In the genomic region with DNA sequence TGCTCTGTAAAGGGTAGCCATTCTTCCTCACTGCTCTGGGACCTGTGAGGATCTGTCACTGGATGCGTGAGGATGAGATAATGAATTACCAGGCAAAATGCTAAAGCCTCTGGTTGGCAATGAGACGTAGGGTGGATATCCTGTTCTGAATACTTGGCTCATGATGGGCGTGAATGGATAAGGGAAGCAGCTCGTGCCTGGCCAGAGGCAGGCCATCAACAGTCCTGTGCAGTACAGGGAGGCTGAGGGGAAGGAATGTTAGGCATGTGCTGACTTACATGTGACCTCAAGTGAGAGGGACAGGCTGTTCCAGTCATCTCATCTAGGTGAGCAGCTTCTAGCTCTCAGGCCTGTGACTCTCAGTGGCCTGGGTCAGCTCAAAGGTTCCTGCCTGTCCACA, we compare ENCODE assay signal across 14 cellular contexts.
DNase-seq lines count a peak whose midpoint lies in the region; ATAC-seq, FAIRE-seq and TF ChIP-seq lines count a peak whose summit lies in the region.
"Had no signal": no experiment of that assay in that cellular context is flagged by ENCODE, and none has a peak within 500 bp of the region (broad histone marks: within the 10 kb centered on the region; RNA-seq: fewer than 3 reads in every experiment).

No MANE protein-coding gene starts in this region.

- H3K4me3 ChIP-seq in epithelial cell of proximal tubule (ENCODE audit: low read depth, low read length) (no peak overlapping the region), HepG2 (replicated peaks in 1 of 3; ENCODE audit: insufficient read depth in 1 of 3, low read depth in 2 of 3, low read length in 3 of 3) (no peak overlapping the region)
- H3K4me3 ChIP-seq in naive thymus-derived CD4-positive, alpha-beta T cell (ENCODE audit: low read length) = no peak overlapping the region
- H3K4me3 ChIP-seq: K562 had no signal

- peaks cover 0 to 4% of the 10 kb centered on the region in 2 experiments; a peak in 1 of 5 replicates for H3K27me3 ChIP-seq in HepG2 (ENCODE audit: control insufficient read depth in 1 of 2, insufficient read depth in 2 of 2, low read length in 2 of 2)
- no peaks in the 10 kb centered on the region for H3K27me3 ChIP-seq in naive thymus-derived CD4-positive, alpha-beta T cell (ENCODE audit: control insufficient read depth in 2 of 2, insufficient read depth in 2 of 2, low read length in 2 of 2)

- CTCF ChIA-PET in MCF 10A (lab: Yijun Ruan, JAX) (no interaction called here), HepG2 (lab: Yijun Ruan, JAX; ENCODE audit: low intra/inter-chr PET ratio, low total read pairs) (no interaction called here)
- CTCF ChIA-PET in activated CD4-positive, alpha-beta memory T cell treated with anti-CD3 and anti-CD28 coated beads, Interleukin-2, amount 10 ng/mL, durations not matched to agents 7 days and 5 days (lab: Charles Lee) = no interaction called here
- CTCF ChIA-PET in naive thymus-derived CD4-positive, alpha-beta T cell (lab: Charles Lee) = no interaction called here

- in situ Hi-C loops in T47D (cut with HindIII; ENCODE audit: low pct_unique_long_range_greater_than_20kb, low sequenced_read_pairs) = no loop called here
- in situ Hi-C loops in HepG2 (cut with HindIII; ENCODE audit: extremely low pct_ligation_motif_present, low pct_unique_long_range_greater_than_20kb) = no loop called here

- TF ChIP-seq RAD21 in HepG2 (CRISPR knock-in tag; IDR thresholded peaks at IDR 0.05) = no peak

- H3K9me3 Mint-ChIP-seq in MCF 10A (ENCODE audit: unreplicated experiment) = peaks cover 8% of the 10 kb centered on the region
- peaks cover 4% of the 10 kb centered on the region for H3K9me3 Mint-ChIP-seq in activated CD4-positive, alpha-beta memory T cell treated with anti-CD3 and anti-CD28 coated beads, Interleukin-2, amount 10 ng/mL, durations not matched to agents 7 days and 5 days
- H3K9me3 Mint-ChIP-seq in naive thymus-derived CD4-positive, alpha-beta T cell = peaks cover 0 to 12% (median 4%) of the 10 kb centered on the region in 11 donors

- H3K27me3 Mint-ChIP-seq in MCF 10A (ENCODE audit: insufficient read depth, unreplicated experiment) = peaks cover 11% of the 10 kb centered on the region
- H3K27me3 Mint-ChIP-seq in activated CD4-positive, alpha-beta memory T cell treated with anti-CD3 and anti-CD28 coated beads, Interleukin-2, amount 10 ng/mL, durations not matched to agents 7 days and 5 days = peaks cover 21% of the 10 kb centered on the region
- H3K27me3 Mint-ChIP-seq in naive thymus-derived CD4-positive, alpha-beta T cell = peaks cover 7 to 38% (median 19%) of the 10 kb centered on the region in 5 donors

- TF ChIP-seq POLR2A in HepG2 (IDR thresholded peaks at IDR 0.05; ENCODE audit: insufficient read depth in 1 of 2, low read depth in 2 of 2, low read length in 2 of 2) = no peak

- WGBS in HepG2 (ENCODE audit: low lambda C conversion rate) = 16% methylated on average over 4 of the region's 4 CpGs

- POLR2A ChIA-PET in MCF 10A (lab: Yijun Ruan, JAX) (no interaction called here), HepG2 (lab: Yijun Ruan, JAX) (no interaction called here)
- POLR2A ChIA-PET in activated CD4-positive, alpha-beta memory T cell treated with anti-CD3 and anti-CD28 coated beads, Interleukin-2, amount 10 ng/mL, durations not matched to agents 7 days and 5 days (lab: Charles Lee) = no interaction called here
- POLR2A ChIA-PET in naive thymus-derived CD4-positive, alpha-beta T cell (lab: Charles Lee) = no interaction called here

- H3K4me1 Mint-ChIP-seq in MCF 10A (ENCODE audit: insufficient read depth, unreplicated experiment) = peaks cover 7% of the 10 kb centered on the region
- peaks cover 2% of the 10 kb centered on the region for H3K4me1 Mint-ChIP-seq in activated CD4-positive, alpha-beta memory T cell treated with anti-CD3 and anti-CD28 coated beads, Interleukin-2, amount 10 ng/mL, durations not matched to agents 7 days and 5 days
- H3K4me1 Mint-ChIP-seq in naive thymus-derived CD4-positive, alpha-beta T cell = peaks cover 0 to 8% (median 0%) of the 10 kb centered on the region in 7 donors

- no peaks in the 10 kb centered on the region for H4K20me1 ChIP-seq in HepG2 (ENCODE audit: insufficient read depth, low read length)

- H3K9me3 ChIP-seq in HepG2 (ENCODE audit: low read length) = no peaks in the 10 kb centered on the region
- no peaks in the 10 kb centered on the region for H3K9me3 ChIP-seq in naive thymus-derived CD4-positive, alpha-beta T cell (ENCODE audit: control insufficient read depth in 2 of 3, low read length in 3 of 3)

- no peak for FAIRE-seq in HepG2 (lab: Jason Lieb, UNC)
- FAIRE-seq: A204.1, endothelial cell of umbilical vein, K562 had no signal

- no peaks in the 10 kb centered on the region for H3K4me1 ChIP-seq in HepG2 (ENCODE audit: insufficient read depth, low read length)
- H3K4me1 ChIP-seq in naive thymus-derived CD4-positive, alpha-beta T cell (ENCODE audit: control insufficient read depth in 2 of 2, insufficient read depth in 2 of 2, low read length in 2 of 2) = no peaks in the 10 kb centered on the region

- no peak overlapping the region for H3K27ac Mint-ChIP-seq in MCF 10A (ENCODE audit: low read depth, unreplicated experiment)
- no peak overlapping the region for H3K27ac Mint-ChIP-seq in activated CD4-positive, alpha-beta memory T cell treated with anti-CD3 and anti-CD28 coated beads, Interleukin-2, amount 10 ng/mL, durations not matched to agents 7 days and 5 days
- H3K27ac Mint-ChIP-seq in naive thymus-derived CD4-positive, alpha-beta T cell = no peak overlapping the region
- H3K27ac Mint-ChIP-seq: activated CD8-positive, alpha-beta T cell treated with anti-CD3 and anti-CD28 coated beads, Interleukin-2, amount 10 ng/mL, durations not matched to agents 7 days and 5 days; activated naive CD8-positive, alpha-beta T cell treated with anti-CD3 and anti-CD28 coated beads for 36 hours had no signal

- TF ChIP-seq CTCF in MCF 10A (IDR thresholded peaks at IDR 0.05; ENCODE audit: unreplicated experiment) (no peak), epithelial cell of proximal tubule (conservative IDR thresholded peaks at IDR 0.05; ENCODE audit: low read depth, low read length) (no peak), HepG2 (CRISPR knock-in tag; IDR thresholded peaks at IDR 0.05) (no peak)

- no peak overlapping the region for H3K27ac ChIP-seq in HepG2 (ENCODE audit: extremely low read length, insufficient read depth, low read length)
- no peak overlapping the region for H3K27ac ChIP-seq in naive thymus-derived CD4-positive, alpha-beta T cell (ENCODE audit: low read depth, low read length)

- no TSS peak for BruUV-seq in MCF 10A (replicated peaks; lab: Mats Ljungman, UMichigan)
- no TSS peak for BruUV-seq in HepG2 (replicated peaks; lab: Mats Ljungman, UMichigan)

- H3K36me3 Mint-ChIP-seq in MCF 10A (ENCODE audit: insufficient read depth, unreplicated experiment) = peaks cover 4% of the 10 kb centered on the region
- peaks cover 2% of the 10 kb centered on the region for H3K36me3 Mint-ChIP-seq in activated CD4-positive, alpha-beta memory T cell treated with anti-CD3 and anti-CD28 coated beads, Interleukin-2, amount 10 ng/mL, durations not matched to agents 7 days and 5 days (ENCODE audit: low read depth)
- H3K36me3 Mint-ChIP-seq in naive thymus-derived CD4-positive, alpha-beta T cell = peaks cover 0 to 8% (median 0%) of the 10 kb centered on the region in 5 donors
- H3K36me3 Mint-ChIP-seq: activated naive CD8-positive, alpha-beta T cell treated with anti-CD3 and anti-CD28 coated beads for 36 hours had no signal

- no peak overlapping the region for H2AFZ ChIP-seq in HepG2 (ENCODE audit: low read length)

- H3K4me2 ChIP-seq in HepG2 (ENCODE audit: low read depth, low read length) = no peak overlapping the region

- no peaks in the 10 kb centered on the region for H3K36me3 ChIP-seq in HepG2 (replicated peaks in 1 of 2; ENCODE audit: control insufficient read depth in 1 of 2, insufficient read depth in 2 of 2, low read length in 2 of 2)
- no peaks in the 10 kb centered on the region for H3K36me3 ChIP-seq in naive thymus-derived CD4-positive, alpha-beta T cell (ENCODE audit: control insufficient read depth in 2 of 3, insufficient read depth in 3 of 3, low read length in 3 of 3)

- DNase-seq in T47D (ENCODE audit: low read depth in 1 of 2, low spot score in 1 of 2) = peak; percentile 20 to 81
- no peak for DNase-seq in MCF 10A (ENCODE audit: unreplicated experiment)
- DNase-seq in epithelial cell of proximal tubule (ENCODE audit: low read depth) = peak; percentile 23
- no peak for DNase-seq in HepG2 (ENCODE audit: low spot score)
- no peak for DNase-seq in activated CD4-positive, alpha-beta memory T cell treated with anti-CD3 and anti-CD28 coated beads, Interleukin-2, amount 10 ng/mL, durations not matched to agents 7 days and 5 days
- DNase-seq in naive thymus-derived CD4-positive, alpha-beta T cell = no peak
- DNase-seq in SHP77 treated with DMSO at 0.1 percent for 48 hours (lab: John Stamatoyannopoulos, UW) = no peak
- no peak for DNase-seq in cerebellar nuclear complex (lab: John Stamatoyannopoulos, UW)
- DNase-seq: activated CD8-positive, alpha-beta T cell treated with anti-CD3 and anti-CD28 coated beads, Interleukin-2, amount 10 ng/mL, durations not matched to agents 7 days and 5 days; activated naive CD8-positive, alpha-beta T cell treated with anti-CD3 and anti-CD28 coated beads for 36 hours; SIG-M5 had no signal

- no peak for TF ChIP-seq EP300 in HepG2 (IDR thresholded peaks at IDR 0.05; ENCODE audit: low read depth in 2 of 2, low read length in 2 of 2)
- TF ChIP-seq EP300 in HepG2 (CRISPR knock-in tag; IDR thresholded peaks at IDR 0.05; ENCODE audit: borderline replicate concordance) = no peak

- no peaks in the 10 kb centered on the region for H3K79me2 ChIP-seq in HepG2 (ENCODE audit: insufficient read depth, low read length)

- H3K9ac ChIP-seq in HepG2 (ENCODE audit: insufficient read depth, low read depth, low read length) = no peak overlapping the region

- peak; percentile 59 for ATAC-seq in HepG2
- no peak for ATAC-seq in naive thymus-derived CD4-positive, alpha-beta T cell
- ATAC-seq: activated CD8-positive, alpha-beta T cell treated with anti-CD3 and anti-CD28 coated beads, Interleukin-2, amount 10 ng/mL, durations not matched to agents 7 days and 5 days; K562 had no signal

- intact Hi-C loops in MCF 10A (cut with micrococcal nuclease) (no loop called here), HepG2 (cut with micrococcal nuclease; ENCODE audit: unreplicated experiment) (no loop called here)
- intact Hi-C loops in naive thymus-derived CD4-positive, alpha-beta T cell (cut with micrococcal nuclease) = no loop called here

- H3K4me3 Mint-ChIP-seq in MCF 10A (ENCODE audit: unreplicated experiment) = no peak overlapping the region
- no peak overlapping the region for H3K4me3 Mint-ChIP-seq in activated CD4-positive, alpha-beta memory T cell treated with anti-CD3 and anti-CD28 coated beads, Interleukin-2, amount 10 ng/mL, durations not matched to agents 7 days and 5 days
- no peak overlapping the region for H3K4me3 Mint-ChIP-seq in naive thymus-derived CD4-positive, alpha-beta T cell
- H3K4me3 Mint-ChIP-seq: activated CD8-positive, alpha-beta T cell treated with anti-CD3 and anti-CD28 coated beads, Interleukin-2, amount 10 ng/mL, durations not matched to agents 7 days and 5 days; activated naive CD8-positive, alpha-beta T cell treated with anti-CD3 and anti-CD28 coated beads for 36 hours had no signal

TF ChIP-seq in HepG2, 621 proteins besides CTCF, POLR2A, EP300 and RAD21 (continues in another document):
- TF ChIP-seq ZNF572 (CRISPR knock-in tag; IDR thresholded peaks at IDR 0.05) = no peak
- TF ChIP-seq TEAD3 (CRISPR knock-in tag; optimal IDR thresholded peaks at IDR 0.05; ENCODE audit: borderline replicate concordance) = peak; percentile 31

Comparison
In these comparisons a context has a peak if more than half of its experiments do, and no peak if none do; other contexts are left out.
1. DNase-seq: peak in T47D (2 of 2) and epithelial cell of proximal tubule (single experiment); none in MCF 10A (single experiment), HepG2 (single experiment), activated CD4-positive, alpha-beta memory T cell treated with anti-CD3 and anti-CD28 coated beads, Interleukin-2, amount 10 ng/mL, durations not matched to agents 7 days and 5 days (single experiment), naive thymus-derived CD4-positive, alpha-beta T cell (0 of 9), SHP77 treated with DMSO at 0.1 percent for 48 hours (single experiment) and cerebellar nuclear complex (0 of 2).